23 cellular contexts compared by ENCODE assay signal in the genomic region with DNA sequence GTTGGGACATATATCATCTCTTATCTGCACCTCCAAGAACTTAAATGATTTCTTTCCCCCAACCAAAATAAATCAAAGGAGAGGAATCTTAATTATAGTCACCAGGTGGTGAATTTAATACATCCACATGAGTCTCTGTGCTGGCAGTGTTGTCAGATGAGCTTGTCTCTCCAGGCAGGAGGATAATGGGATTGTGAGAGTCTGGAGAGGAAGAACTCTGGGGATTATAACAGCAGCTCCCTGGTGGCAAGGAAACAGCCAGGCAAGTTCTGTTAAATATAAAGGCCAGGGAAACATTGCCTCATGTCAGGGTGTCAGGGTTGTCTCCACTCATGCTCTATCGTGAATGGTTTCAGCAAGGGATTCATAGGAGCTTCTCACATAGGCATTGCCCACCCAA.
"Had no signal": no experiment of that assay in that cellular context is flagged by ENCODE, and none has a peak within 500 bp of the region (broad histone marks: within the 10 kb centered on the region; RNA-seq: fewer than 3 reads in every experiment).

No MANE protein-coding gene starts in this region.

- DNase-seq: activated CD4-positive, alpha-beta memory T cell treated with anti-CD3 and anti-CD28 coated beads, Interleukin-2, amount 10 ng/mL, durations not matched to agents 7 days and 5 days; activated CD4-positive, alpha-beta T cell treated with anti-CD3 and anti-CD28 coated beads for 36 hours; activated CD4-positive, alpha-beta T cell treated with anti-CD3 and anti-CD28 coated beads, Interleukin-2, amount 50 U/mL, for 1 hour; activated gamma-delta T cell; activated naive CD4-positive, alpha-beta T cell treated with anti-CD3 and anti-CD28 coated beads, Interleukin-2, amount 10 ng/mL, durations not matched to agents 7 days and 5 days; activated naive CD8-positive, alpha-beta T cell treated with anti-CD3 and anti-CD28 coated beads for 36 hours; activated T-cell treated with anti-CD3 and anti-CD28 coated beads for 4 hours; activated T-cell treated with anti-CD3 and anti-CD28 coated beads, Interleukin-2, amount 50 U/mL, for 48 hours; brain microvascular endothelial cell; KBM-7; NCI-H1092; NCI-H1930; NCI-H2227 treated with DMSO at 0.1 percent for 48 hours; NK-92 treated with Interleukin-12 subunit alpha and Interleukin-12 subunit beta, amount 100 ng/mL, for 24 hours; OCI-M1; RPMI8226; T-helper 1 cell had no signal

- ATAC-seq: activated CD4-positive, alpha-beta T cell treated with anti-CD3 and anti-CD28 coated beads for 36 hours; activated T-helper 17 cell treated with anti-CD3 and anti-CD28 coated beads, Interleukin-2, amount 50 U/mL, for 72 hours; Panc1; Right ventricle myocardium inferior had no signal

- H3K27me3 ChIP-seq: brain microvascular endothelial cell, cardiac muscle cell had no signal

- H3K4me3 ChIP-seq: cardiac muscle cell, SK-N-MC had no signal

- H3K36me3 ChIP-seq: brain microvascular endothelial cell, cardiac muscle cell had no signal

- H3K27ac ChIP-seq: brain microvascular endothelial cell, cardiac muscle cell, SK-N-MC, VCaP had no signal
